Comparison of ENCODE assay signal across 9 cellular contexts in genomic region chr9:117387422-117387821, GRCh38.
"Had no signal": no experiment of that assay in that cellular context is flagged by ENCODE, and none has a peak within 500 bp of the region (broad histone marks: within the 10 kb centered on the region; RNA-seq: fewer than 3 reads in every experiment).

No MANE protein-coding gene starts in this region.

- H3K27ac Mint-ChIP-seq: HFFc6 had no signal

- H3K36me3 ChIP-seq: HAP-1 had no signal

- H3K4me3 Mint-ChIP-seq: HFFc6 had no signal

- DNase-seq: GM23248, GOT3, H7, HFFc6, IMR-90, KG1 had no signal

- H3K9me3 ChIP-seq: HAP-1 had no signal

- H3K27ac ChIP-seq: GM23248 had no signal

- H2AFZ ChIP-seq: GM23248 had no signal

- H3K4me3 ChIP-seq: GM23248, HAP-1, K562 had no signal

- H3K9ac ChIP-seq: GM23248 had no signal

- H3K4me1 ChIP-seq: HAP-1 had no signal

- ATAC-seq: HCT116, K562 had no signal
